34 cellular contexts compared by ENCODE assay signal in genomic region chr20:8967641-8968245, GRCh38.
"Had no signal": no experiment of that assay in that cellular context is flagged by ENCODE, and none has a peak within 500 bp of the region (broad histone marks: within the 10 kb centered on the region; RNA-seq: fewer than 3 reads in every experiment).

No MANE protein-coding gene starts in this region.

- H3K9me3 Mint-ChIP-seq: activated naive CD8-positive, alpha-beta T cell treated with anti-CD3 and anti-CD28 coated beads for 36 hours; dendritic cell treated with granulocyte-macrophage colony-stimulating factor and Interleukin-4, amounts not matched to agents 40 ng/mL and 50 ng/mL, for 4 days; stimulated activated naive CD8-positive, alpha-beta T cell treated with anti-CD3 and anti-CD28 coated beads, Interleukin-15, Interleukin-2, amounts not matched to agents 100 ng/mL and 50 ng/mL, for 24 hours had no signal

- ATAC-seq: activated CD4-positive, CD25-positive, alpha-beta regulatory T cell treated with anti-CD3 and anti-CD28 coated beads, Interleukin-2, amount 50 U/mL, for 24 hours; gastrocnemius medialis; left cardiac atrium; pancreas; stimulated activated effector memory CD8-positive, alpha-beta T cell treated with anti-CD3 and anti-CD28 coated beads, Interleukin-12 subunit alpha, Interleukin-12 subunit beta, amount 100 ng/mL, for 72 hours had no signal

- H3K79me2 ChIP-seq: hepatocyte had no signal

- H3K27ac ChIP-seq: ascending aorta, epithelial cell of prostate, esophagus squamous epithelium, gastrocnemius medialis, pancreas, prostate gland, thoracic aorta, WERI-Rb-1 had no signal

- H3K4me2 ChIP-seq: hepatocyte had no signal

- H2AFZ ChIP-seq: hepatocyte had no signal

- H3K27me3 Mint-ChIP-seq: activated naive CD8-positive, alpha-beta T cell treated with anti-CD3 and anti-CD28 coated beads for 36 hours; brain; dendritic cell treated with granulocyte-macrophage colony-stimulating factor and Interleukin-4, amounts not matched to agents 40 ng/mL and 50 ng/mL, for 4 days; stimulated activated naive CD8-positive, alpha-beta T cell treated with anti-CD3 and anti-CD28 coated beads, Interleukin-15, Interleukin-2, amounts not matched to agents 100 ng/mL and 50 ng/mL, for 24 hours had no signal

- H3K27me3 ChIP-seq: ascending aorta, esophagus squamous epithelium, gastrocnemius medialis, hepatocyte, pancreas, sigmoid colon, uterus had no signal

- FAIRE-seq: keratinocyte, pancreas, small intestine had no signal

- H3K27ac Mint-ChIP-seq: activated naive CD4-positive, alpha-beta T cell treated with anti-CD3 and anti-CD28 coated beads for 36 hours; activated naive CD8-positive, alpha-beta T cell treated with anti-CD3 and anti-CD28 coated beads for 36 hours; activated T-helper 1 cell treated with anti-CD3 and anti-CD28 coated beads, Interleukin-12 subunit alpha, Interleukin-12 subunit beta, Interleukin-2, Interleukin-4 antibody, amounts not matched to agents 30 ng/mL and 10 ng/mL and 1 ng/mL, durations not matched to agents 14 hours and 24 hours and 36 hours; brain; dendritic cell treated with granulocyte-macrophage colony-stimulating factor and Interleukin-4, amounts not matched to agents 40 ng/mL and 50 ng/mL, for 4 days; mesothelial cell of epicardium; naive B cell; stimulated activated effector memory CD8-positive, alpha-beta T cell treated with anti-CD3 and anti-CD28 coated beads, Interleukin-12 subunit alpha, Interleukin-12 subunit beta, amount 100 ng/mL, for 72 hours; stimulated activated naive CD8-positive, alpha-beta T cell treated with anti-CD3 and anti-CD28 coated beads, Interleukin-15, Interleukin-2, amounts not matched to agents 100 ng/mL and 50 ng/mL, for 24 hours; T-helper 1 cell treated with Interleukin-12 subunit alpha and Interleukin-12 subunit beta and Interleukin-4 antibody, amounts not matched to agents 30 μg/mL and 1 μg/mL, for 36 hours had no signal

- H3K9me3 ChIP-seq: ascending aorta, esophagus squamous epithelium, gastrocnemius medialis, pancreas, prostate gland, sigmoid colon, thoracic aorta, uterus had no signal

- H3K36me3 Mint-ChIP-seq: activated naive CD8-positive, alpha-beta T cell treated with anti-CD3 and anti-CD28 coated beads for 36 hours; brain; mesothelial cell of epicardium; naive B cell; stimulated activated effector memory CD8-positive, alpha-beta T cell treated with anti-CD3 and anti-CD28 coated beads, Interleukin-12 subunit alpha, Interleukin-12 subunit beta, amount 100 ng/mL, for 72 hours had no signal

- H3K4me1 ChIP-seq: ascending aorta, pancreas, prostate gland, uterus had no signal

- H3K4me3 ChIP-seq: ascending aorta, esophagus squamous epithelium, gastrocnemius medialis, hepatocyte, pancreas, prostate gland, sigmoid colon, thoracic aorta, uterus had no signal

- DNase-seq: activated CD4-positive, alpha-beta T cell treated with anti-CD3 and anti-CD28 coated beads for 48 hours; activated CD4-positive, alpha-beta T cell treated with anti-CD3 and anti-CD28 coated beads, Interleukin-2, amount 50 U/mL, for 48 hours; activated CD8-positive, alpha-beta memory T cell treated with anti-CD3 and anti-CD28 coated beads for 24 hours; activated effector memory CD4-positive, alpha-beta T cell treated with anti-CD3 and anti-CD28 coated beads, Interleukin-2, amount 50 U/mL, for 16 hours; activated naive CD4-positive, alpha-beta T cell treated with anti-CD3 and anti-CD28 coated beads for 36 hours; activated naive CD8-positive, alpha-beta T cell treated with anti-CD3 and anti-CD28 coated beads for 36 hours; caudate nucleus; esophagus squamous epithelium; gastrocnemius medialis; glutamatergic neuron; left cardiac atrium; naive B cell; pancreas; retina; sigmoid colon; small intestine; stimulated activated CD4-positive, alpha-beta T cell treated with anti-CD3 and anti-CD28 coated beads, Interleukin-4, amount 100 ng/mL, for 24 hours; T1000; uterus; WERI-Rb-1 had no signal

- H3K36me3 ChIP-seq: ascending aorta, esophagus squamous epithelium, gastrocnemius medialis, pancreas, prostate gland, sigmoid colon, thoracic aorta, uterus, WERI-Rb-1 had no signal

- H3K4me1 Mint-ChIP-seq: activated naive CD8-positive, alpha-beta T cell treated with anti-CD3 and anti-CD28 coated beads for 36 hours; brain; naive B cell; stimulated activated effector memory CD8-positive, alpha-beta T cell treated with anti-CD3 and anti-CD28 coated beads, Interleukin-12 subunit alpha, Interleukin-12 subunit beta, amount 100 ng/mL, for 72 hours had no signal

- H3K4me3 Mint-ChIP-seq: activated naive CD4-positive, alpha-beta T cell treated with anti-CD3 and anti-CD28 coated beads for 36 hours; activated naive CD8-positive, alpha-beta T cell treated with anti-CD3 and anti-CD28 coated beads for 36 hours; activated T-helper 1 cell treated with anti-CD3 and anti-CD28 coated beads, Interleukin-12 subunit alpha, Interleukin-12 subunit beta, Interleukin-2, Interleukin-4 antibody, amounts not matched to agents 30 ng/mL and 10 ng/mL and 1 ng/mL, durations not matched to agents 14 hours and 24 hours and 36 hours; brain; dendritic cell treated with granulocyte-macrophage colony-stimulating factor and Interleukin-4, amounts not matched to agents 40 ng/mL and 50 ng/mL, for 4 days; mesothelial cell of epicardium; naive B cell; stimulated activated effector memory CD8-positive, alpha-beta T cell treated with anti-CD3 and anti-CD28 coated beads, Interleukin-12 subunit alpha, Interleukin-12 subunit beta, amount 100 ng/mL, for 72 hours; stimulated activated naive CD8-positive, alpha-beta T cell treated with anti-CD3 and anti-CD28 coated beads, Interleukin-15, Interleukin-2, amounts not matched to agents 100 ng/mL and 50 ng/mL, for 24 hours; T-helper 1 cell treated with Interleukin-12 subunit alpha and Interleukin-12 subunit beta and Interleukin-4 antibody, amounts not matched to agents 30 μg/mL and 1 μg/mL, for 36 hours had no signal
